Comparison of ENCODE assay signal across 8 cellular contexts in genomic region chr3:184334470-184335158, GRCh38. TPM values are rescaled to one million over a fixed set of nuclear protein-coding genes. Genes with fewer than 3 reads are reported as not detected.
DNase-seq lines count a peak whose midpoint lies in the region; ATAC-seq, FAIRE-seq and TF ChIP-seq lines count a peak whose summit lies in the region.

No MANE protein-coding gene starts in this region.

- H3K14ac ChIP-seq in IMR-90 (replicated peaks; ENCODE audit: low read depth, low read length) (no peak overlapping the region), trophoblast cell (ENCODE audit: low read length) (no peak overlapping the region)

- no peak overlapping the region for H2BK15ac ChIP-seq in IMR-90 (ENCODE audit: low read depth, low read length)

- no peak overlapping the region for H2BK20ac ChIP-seq in IMR-90 (ENCODE audit: low read depth, low read length)

- peak overlapping the region; percentile 67 for H3K4me3 Mint-ChIP-seq in activated CD4-positive, alpha-beta T cell treated with anti-CD3 and anti-CD28 coated beads, Interleukin-2, amount 10 ng/mL, durations not matched to agents 24 days and 14 days

- H3K27me3 ChIP-seq in IMR-90 (ENCODE audit: control insufficient read depth, insufficient read depth, low read length) (no peaks in the 10 kb centered on the region), endothelial cell of umbilical vein (ENCODE audit: control insufficient read depth in 2 of 2, insufficient read depth in 2 of 2, low read length in 2 of 2) (no peaks in the 10 kb centered on the region), trophoblast cell (ENCODE audit: insufficient read depth, low read length) (no peaks in the 10 kb centered on the region)

- H4K8ac ChIP-seq in IMR-90 (ENCODE audit: low read depth in 2 of 2, low read length in 2 of 2) (peak overlapping the region in 1 of 2 experiments; percentile 26; a peak in 1 of 4 replicates), trophoblast cell (ENCODE audit: low read depth, low read length) (no peak overlapping the region)

- intact Hi-C loops in IMR-90 (cut with micrococcal nuclease) (no loop called here), endothelial cell of umbilical vein (cut with micrococcal nuclease) (loop anchor here (10.0 kb wide), 1 partner anchor 1600 kb away; the partner anchor contains the start of gene TRA2B)
- intact Hi-C loops in activated CD4-positive, alpha-beta T cell treated with anti-CD3 and anti-CD28 coated beads, Interleukin-2, amount 10 ng/mL, durations not matched to agents 24 days and 14 days (cut with micrococcal nuclease), result loop anchor here (1.0 to 2.0 kb wide), 2 partner anchors 29 to 36 kb away; partner anchors contain the start of gene PSMD2

- H2BK12ac ChIP-seq in trophoblast cell (ENCODE audit: low read length), result no peak overlapping the region

- H2AK5ac ChIP-seq in IMR-90 (ENCODE audit: low read depth, low read length) (peak overlapping the region; percentile 88), trophoblast cell (ENCODE audit: low read length) (no peak overlapping the region)

- peak overlapping the region; percentile 77 for H2BK5ac ChIP-seq in IMR-90 (ENCODE audit: low read depth, low read length, poor library complexity, severe bottlenecking)
- H2BK5ac ChIP-seq in trophoblast cell (ENCODE audit: low read depth, low read length, poor library complexity), result peak overlapping the region; percentile 4

- H4K20me1 ChIP-seq in IMR-90 (ENCODE audit: insufficient read depth, low read length) (peaks cover 65% of the 10 kb centered on the region), endothelial cell of umbilical vein (replicated peaks; ENCODE audit: control insufficient read depth, extremely low read depth, insufficient read depth, low read length) (no peaks in the 10 kb centered on the region)

- H3K36me3 ChIP-seq in IMR-90 (ENCODE audit: control insufficient read depth, insufficient read depth, low read length) (peaks cover 49% of the 10 kb centered on the region), endothelial cell of umbilical vein (ENCODE audit: control insufficient read depth in 2 of 2, extremely low read depth in 1 of 2, insufficient read depth in 2 of 2, low read length in 2 of 2) (peaks cover 21 to 25% of the 10 kb centered on the region in 2 experiments), trophoblast cell (ENCODE audit: control insufficient read depth in 1 of 2, insufficient read depth in 2 of 2, low read length in 2 of 2) (peaks cover 37 to 45% of the 10 kb centered on the region in 2 experiments)

- POLR2A ChIA-PET in IMR-90 (lab: Charles Lee; ENCODE audit: unreplicated experiment), result no interaction called here
- POLR2A ChIA-PET in endothelial cell of umbilical vein (lab: Charles Lee), result no interaction called here

- H3K4me3 ChIP-seq in IMR-90 (ENCODE audit: insufficient read depth, low read depth, low read length) (no peak overlapping the region), endothelial cell of umbilical vein (replicated peaks in 1 of 3; ENCODE audit: insufficient read depth in 1 of 3, low read depth in 1 of 3, low read length in 3 of 3) (no peak overlapping the region), trophoblast cell (ENCODE audit: low read depth, low read length) (no peak overlapping the region)

- H3K9me3 ChIP-seq in IMR-90 (ENCODE audit: control insufficient read depth, insufficient read depth, low read length), result no peaks in the 10 kb centered on the region
- no peaks in the 10 kb centered on the region for H3K9me3 ChIP-seq in endothelial cell of umbilical vein (replicated peaks; ENCODE audit: control insufficient read depth, insufficient read depth, low read length)
- peaks cover 5% of the 10 kb centered on the region for H3K9me3 ChIP-seq in trophoblast cell (ENCODE audit: insufficient read depth, low read depth, low read length)

- H3K79me2 ChIP-seq in endothelial cell of umbilical vein (ENCODE audit: control insufficient read depth, insufficient read depth, low read length) (peaks cover 38% of the 10 kb centered on the region), trophoblast cell (ENCODE audit: control insufficient read depth, insufficient read depth, low read length, poor library complexity) (peaks cover 9% of the 10 kb centered on the region)

- no peak overlapping the region for H4K91ac ChIP-seq in IMR-90 (ENCODE audit: insufficient read depth, low read depth, low read length)
- H4K91ac ChIP-seq in trophoblast cell (ENCODE audit: low read depth, low read length), result no peak overlapping the region

- H2AK9ac ChIP-seq in IMR-90 (replicated peaks; ENCODE audit: low read depth, low read length, poor library complexity), result peak overlapping the region; percentile 57

- WGBS in IMR-90 (ENCODE audit: extremely low coverage in 2 of 2, insufficient read length in 1 of 2), 2 experiments, result 53% methylated on average over 2 of the region's 15 CpGs; no CpG with 5 or more reads in 1 of the 2 experiments
- WGBS in trophoblast cell (ENCODE audit: extremely low coverage, insufficient coverage, insufficient read length), result no CpG with 5 or more reads among the region's 15 CpGs

- H4K5ac ChIP-seq in IMR-90 (ENCODE audit: low read depth, low read length), result no peak overlapping the region

- peaks cover 57% of the 10 kb centered on the region for H3K4me1 Mint-ChIP-seq in activated CD4-positive, alpha-beta T cell treated with anti-CD3 and anti-CD28 coated beads, Interleukin-2, amount 10 ng/mL, durations not matched to agents 24 days and 14 days

- no peak overlapping the region for H2BK120ac ChIP-seq in IMR-90 (ENCODE audit: low read depth, low read length)
- no peak overlapping the region for H2BK120ac ChIP-seq in trophoblast cell (ENCODE audit: insufficient read depth, low read length, poor library complexity)

- no peak overlapping the region for H3K9ac ChIP-seq in IMR-90 (ENCODE audit: low read depth, low read length)
- H3K9ac ChIP-seq in endothelial cell of umbilical vein (replicated peaks; ENCODE audit: extremely low read depth, insufficient read depth, low read length), result peak overlapping the region; percentile 81
- no peak overlapping the region for H3K9ac ChIP-seq in trophoblast cell (ENCODE audit: low read length)

- no peaks in the 10 kb centered on the region for H3K9me3 Mint-ChIP-seq in activated CD4-positive, alpha-beta T cell treated with anti-CD3 and anti-CD28 coated beads, Interleukin-2, amount 10 ng/mL, durations not matched to agents 24 days and 14 days

- H3K18ac ChIP-seq in IMR-90 (ENCODE audit: low read depth, low read length) (no peak overlapping the region), trophoblast cell (ENCODE audit: low read length) (no peak overlapping the region)

- peak; percentile 95 for FAIRE-seq in endothelial cell of umbilical vein (lab: Jason Lieb, UNC)

- no peak for TF ChIP-seq CTCF in IMR-90 (conservative IDR thresholded peaks at IDR 0.05; ENCODE audit: low read depth, low read length)
- TF ChIP-seq CTCF in endothelial cell of umbilical vein (IDR thresholded peaks at IDR 0.05; ENCODE audit: extremely low read depth in 1 of 2, insufficient read depth in 1 of 2, low read depth in 1 of 2, low read length in 2 of 2), result no peak
- no peak for TF ChIP-seq CTCF in omental fat pad (IDR thresholded peaks at IDR 0.05)

- H3K27ac ChIP-seq in IMR-90 (ENCODE audit: insufficient read depth, low read length), result peak overlapping the region; percentile 41; the same call in 1 of the 2 replicates
- H3K27ac ChIP-seq in endothelial cell of umbilical vein (ENCODE audit: insufficient read depth, low read depth, low read length), result peak overlapping the region; percentile 99
- peak overlapping the region; percentile 49 for H3K27ac ChIP-seq in trophoblast cell (ENCODE audit: low read depth, low read length)

- H3K27me3 Mint-ChIP-seq in activated CD4-positive, alpha-beta T cell treated with anti-CD3 and anti-CD28 coated beads, Interleukin-2, amount 10 ng/mL, durations not matched to agents 24 days and 14 days, result no peaks in the 10 kb centered on the region

- in situ Hi-C loops in IMR-90 (cut with MboI; ENCODE audit: low sequenced_read_pairs), result no loop called here

- H4K12ac ChIP-seq in trophoblast cell (ENCODE audit: low read depth, low read length), result no peak overlapping the region

- TF ChIP-seq RAD21 in IMR-90 (IDR thresholded peaks at IDR 0.05; ENCODE audit: low read length), result no peak

- TSS peak; percentile 79 for BruUV-seq in IMR-90 (replicated peaks; lab: Mats Ljungman, UMichigan)
- TSS peak; percentile 69 for BruUV-seq in endothelial cell of umbilical vein (replicated peaks; lab: Mats Ljungman, UMichigan)

- ATAC-seq in IMR-90 (ENCODE audit: low read depth), result no peak
- ATAC-seq in omental fat pad (ENCODE audit: low FRiP score), result no peak
- no peak for ATAC-seq in HG03280 (IDR thresholded peaks at IDR 0.05; ENCODE audit: unreplicated experiment)

- H3K23ac ChIP-seq in IMR-90 (ENCODE audit: low read depth, low read length) (no peak overlapping the region), trophoblast cell (ENCODE audit: low read length) (no peak overlapping the region)

- no peak overlapping the region for H3K56ac ChIP-seq in IMR-90 (ENCODE audit: extremely low read depth, insufficient read depth, low read length)

- H3K79me1 ChIP-seq in IMR-90 (ENCODE audit: low read depth in 1 of 2, low read length in 2 of 2), result peaks cover 20 to 78% of the 10 kb centered on the region in 2 experiments
- peaks cover 20% of the 10 kb centered on the region for H3K79me1 ChIP-seq in trophoblast cell (ENCODE audit: low read length)

- H3K4ac ChIP-seq in IMR-90 (ENCODE audit: low read depth, low read length) (peak overlapping the region; percentile 28; the same call in 1 of the 2 replicates), trophoblast cell (ENCODE audit: low read depth, low read length) (no peak overlapping the region)

- peaks cover 57% of the 10 kb centered on the region for H3K36me3 Mint-ChIP-seq in activated CD4-positive, alpha-beta T cell treated with anti-CD3 and anti-CD28 coated beads, Interleukin-2, amount 10 ng/mL, durations not matched to agents 24 days and 14 days (ENCODE audit: low read depth)

- dilution Hi-C loops in IMR-90 (cut with HindIII; ENCODE audit: low sequenced_read_pairs, unreplicated experiment) (no loop called here), endothelial cell of umbilical vein (cut with MboI; ENCODE audit: extremely low pct_ligation_motif_present, low sequenced_read_pairs) (no loop called here)

- peak overlapping the region; percentile 92 for H3K27ac Mint-ChIP-seq in activated CD4-positive, alpha-beta T cell treated with anti-CD3 and anti-CD28 coated beads, Interleukin-2, amount 10 ng/mL, durations not matched to agents 24 days and 14 days

- H3K4me1 ChIP-seq in IMR-90 (ENCODE audit: control insufficient read depth, insufficient read depth, low read length), result peaks cover 39% of the 10 kb centered on the region
- peaks cover 75% of the 10 kb centered on the region for H3K4me1 ChIP-seq in endothelial cell of umbilical vein (ENCODE audit: control insufficient read depth, extremely low read depth, insufficient read depth, low read length)
- peaks cover 28 to 36% of the 10 kb centered on the region in 2 experiments for H3K4me1 ChIP-seq in trophoblast cell (ENCODE audit: control insufficient read depth in 1 of 2, insufficient read depth in 2 of 2, low read length in 2 of 2)

- DNase-seq in IMR-90 (peak; percentile 86), endothelial cell of umbilical vein (ENCODE audit: low read depth, low spot score) (peak; percentile 53), trophoblast cell (peak; percentile 83 to 90), omental fat pad (ENCODE audit: low spot score) (no peak), medulla oblongata (ENCODE audit: extremely low spot score) (no peak), DMS79 (lab: John Stamatoyannopoulos, UW) (no peak)
- peak; percentile 76 for DNase-seq in activated CD4-positive, alpha-beta T cell treated with anti-CD3 and anti-CD28 coated beads, Interleukin-2, amount 10 ng/mL, durations not matched to agents 24 days and 14 days

- no peak overlapping the region for H2AFZ ChIP-seq in IMR-90 (replicated peaks; ENCODE audit: low read length, poor library complexity)
- H2AFZ ChIP-seq in endothelial cell of umbilical vein (ENCODE audit: low read depth, low read length), result no peak overlapping the region
- no peak overlapping the region for H2AFZ ChIP-seq in trophoblast cell (ENCODE audit: insufficient read depth, low read length, poor library complexity)

- TF ChIP-seq POLR2A in IMR-90 (IDR thresholded peaks at IDR 0.05; ENCODE audit: low read depth, low read length) (no peak), endothelial cell of umbilical vein (IDR thresholded peaks at IDR 0.05; ENCODE audit: low read depth, low read length) (no peak)

- CTCF ChIA-PET in IMR-90 (lab: Yijun Ruan, JAX) (no interaction called here), endothelial cell of umbilical vein (lab: Charles Lee) (no interaction called here)

- H3K9me1 ChIP-seq in IMR-90 (ENCODE audit: insufficient read depth, low read length) (peaks cover 28% of the 10 kb centered on the region), endothelial cell of umbilical vein (replicated peaks; ENCODE audit: control insufficient read depth, extremely low read depth, insufficient read depth, low read length) (no peaks in the 10 kb centered on the region)

- no peak overlapping the region for H3K4me2 ChIP-seq in IMR-90 (ENCODE audit: low read depth, low read length)
- H3K4me2 ChIP-seq in endothelial cell of umbilical vein (ENCODE audit: insufficient read depth, low read length), result no peak overlapping the region
- no peak overlapping the region for H3K4me2 ChIP-seq in trophoblast cell (ENCODE audit: low read length)

RNA-seq across cellular contexts. Expression of gene FAM131A, which starts 2.8 kb away (rescaled TPM):
- total RNA-seq in IMR-90 (2012; rRNA removed) (9.7 and 10.8 TPM in 2 replicates), endothelial cell of umbilical vein (19.9 and 26.8 TPM in 2 replicates), omental fat pad (10 to 100 TPM; 19.1 to 30.8 (median 25.9) TPM)
- polyA plus RNA-seq in IMR-90 (2012; rRNA removed) (16.5 and 19.5 TPM in 2 replicates), endothelial cell of umbilical vein (29.9 and 34.1 TPM in 2 replicates)
- polyA plus RNA-seq in IMR-90 (2012; cell fraction: cytosol; rRNA removed), result 28.8 and 38.6 TPM in 2 replicates
- polyA plus RNA-seq in IMR-90 (2012; cell fraction: nucleus; rRNA removed; ENCODE audit: low replicate concordance), result 32.2 and 40.8 TPM in 2 replicates
- 8.6 and 8.7 TPM in 2 replicates for total RNA-seq in activated CD4-positive, alpha-beta T cell treated with anti-CD3 and anti-CD28 coated beads, Interleukin-2, amount 10 ng/mL, durations not matched to agents 24 days and 14 days
- 22.5 and 34.2 TPM in 2 replicates for polyA plus RNA-seq in endothelial cell of umbilical vein (2011; cell fraction: cytosol; rRNA removed)
- polyA plus RNA-seq in endothelial cell of umbilical vein (2011; cell fraction: nucleus; rRNA removed), result 27.8 and 36.3 TPM in 2 replicates
- 15.8 and 22.6 TPM in 2 replicates for polyA plus RNA-seq in endothelial cell of umbilical vein (2012)
- polyA minus RNA-seq in endothelial cell of umbilical vein, result 19.1 and 21.9 TPM in 2 replicates
- polyA minus RNA-seq in endothelial cell of umbilical vein (2011; cell fraction: cytosol; rRNA and poly(A)+ RNA removed), result 10.8 TPM
- 12.3 and 12.8 TPM in 2 replicates for polyA minus RNA-seq in endothelial cell of umbilical vein (2011; cell fraction: nucleus; rRNA and poly(A)+ RNA removed)
- polyA plus RNA-seq in trophoblast cell (2013), result 25.1 and 28.3 TPM in 2 replicates

RNA-seq across cellular contexts. Expression of gene EIF4G1, which starts 20.2 kb away (rescaled TPM):
- total RNA-seq in IMR-90 (2012; rRNA removed) (225 TPM in 2 replicates), endothelial cell of umbilical vein (524 and 532 TPM in 2 replicates), omental fat pad (100 to 1,000 TPM; 235 to 471 (median 268) TPM)
- polyA plus RNA-seq in IMR-90 (2012; rRNA removed) (274 and 300 TPM in 2 replicates), endothelial cell of umbilical vein (355 and 401 TPM in 2 replicates)
- polyA plus RNA-seq in IMR-90 (2012; cell fraction: cytosol; rRNA removed), result 216 and 229 TPM in 2 replicates
- 361 and 453 TPM in 2 replicates for polyA plus RNA-seq in IMR-90 (2012; cell fraction: nucleus; rRNA removed; ENCODE audit: low replicate concordance)
- 680 and 700 TPM in 2 replicates for total RNA-seq in activated CD4-positive, alpha-beta T cell treated with anti-CD3 and anti-CD28 coated beads, Interleukin-2, amount 10 ng/mL, durations not matched to agents 24 days and 14 days
- polyA plus RNA-seq in endothelial cell of umbilical vein (2011; cell fraction: cytosol; rRNA removed), result 305 and 332 TPM in 2 replicates
- 513 and 525 TPM in 2 replicates for polyA plus RNA-seq in endothelial cell of umbilical vein (2011; cell fraction: nucleus; rRNA removed)
- 236 and 329 TPM in 2 replicates for polyA plus RNA-seq in endothelial cell of umbilical vein (2012)
- 474 and 526 TPM in 2 replicates for polyA minus RNA-seq in endothelial cell of umbilical vein
- polyA minus RNA-seq in endothelial cell of umbilical vein (2011; cell fraction: cytosol; rRNA and poly(A)+ RNA removed), result 242 TPM
- polyA minus RNA-seq in endothelial cell of umbilical vein (2011; cell fraction: nucleus; rRNA and poly(A)+ RNA removed), result 207 and 228 TPM in 2 replicates
- polyA plus RNA-seq in trophoblast cell (2013), result 441 and 461 TPM in 2 replicates

RNA-seq across cellular contexts. Expression of gene CLCN2, which starts 26.8 kb away (rescaled TPM):
- total RNA-seq in IMR-90 (2012; rRNA removed) (1.9 and 2.9 TPM in 2 replicates), endothelial cell of umbilical vein (6.5 and 9.9 TPM in 2 replicates), omental fat pad (1 to 10 TPM; 2.1 to 8.4 (median 3.8) TPM)
- polyA plus RNA-seq in IMR-90 (2012; rRNA removed) (5.7 and 5.8 TPM in 2 replicates), endothelial cell of umbilical vein (3.5 and 4.9 TPM in 2 replicates)
- 2.4 and 3.5 TPM in 2 replicates for polyA plus RNA-seq in IMR-90 (2012; cell fraction: cytosol; rRNA removed)
- 20.0 and 46.7 TPM in 2 replicates for polyA plus RNA-seq in IMR-90 (2012; cell fraction: nucleus; rRNA removed; ENCODE audit: low replicate concordance)
- 8.3 and 8.4 TPM in 2 replicates for total RNA-seq in activated CD4-positive, alpha-beta T cell treated with anti-CD3 and anti-CD28 coated beads, Interleukin-2, amount 10 ng/mL, durations not matched to agents 24 days and 14 days
- 2.6 TPM in 2 replicates for polyA plus RNA-seq in endothelial cell of umbilical vein (2011; cell fraction: cytosol; rRNA removed)
- polyA plus RNA-seq in endothelial cell of umbilical vein (2011; cell fraction: nucleus; rRNA removed), result 15.3 and 20.5 TPM in 2 replicates
- polyA plus RNA-seq in endothelial cell of umbilical vein (2012), result 2.4 and 2.8 TPM in 2 replicates
- polyA minus RNA-seq in endothelial cell of umbilical vein, result 7.2 and 8.3 TPM in 2 replicates
- 5.6 TPM for polyA minus RNA-seq in endothelial cell of umbilical vein (2011; cell fraction: cytosol; rRNA and poly(A)+ RNA removed)
- polyA minus RNA-seq in endothelial cell of umbilical vein (2011; cell fraction: nucleus; rRNA and poly(A)+ RNA removed), result 10.1 and 10.5 TPM in 2 replicates
- polyA plus RNA-seq in trophoblast cell (2013), result 7.0 and 7.3 TPM in 2 replicates

RNA-seq across cellular contexts. Expression of gene POLR2H, which starts 26.9 kb away (rescaled TPM):
- 47.7 and 132 TPM in 2 replicates for total RNA-seq in IMR-90 (2012; rRNA removed)
- polyA plus RNA-seq in IMR-90 (2012; rRNA removed), result 103 and 130 TPM in 2 replicates
- 60.8 and 128 TPM in 2 replicates for polyA plus RNA-seq in IMR-90 (2012; cell fraction: cytosol; rRNA removed)
- 131 and 372 TPM in 2 replicates for polyA plus RNA-seq in IMR-90 (2012; cell fraction: nucleus; rRNA removed; ENCODE audit: low replicate concordance)
- 159 and 161 TPM in 2 replicates for total RNA-seq in activated CD4-positive, alpha-beta T cell treated with anti-CD3 and anti-CD28 coated beads, Interleukin-2, amount 10 ng/mL, durations not matched to agents 24 days and 14 days
- 80.5 and 89.0 TPM in 2 replicates for total RNA-seq in endothelial cell of umbilical vein
- polyA plus RNA-seq in endothelial cell of umbilical vein, result 169 and 276 TPM in 2 replicates
- 135 and 171 TPM in 2 replicates for polyA plus RNA-seq in endothelial cell of umbilical vein (2011; cell fraction: cytosol; rRNA removed)
- 245 and 329 TPM in 2 replicates for polyA plus RNA-seq in endothelial cell of umbilical vein (2011; cell fraction: nucleus; rRNA removed)
- 80.0 and 100 TPM in 2 replicates for polyA plus RNA-seq in endothelial cell of umbilical vein (2012)
- 64.5 and 78.7 TPM in 2 replicates for polyA minus RNA-seq in endothelial cell of umbilical vein
- 81.4 TPM for polyA minus RNA-seq in endothelial cell of umbilical vein (2011; cell fraction: cytosol; rRNA and poly(A)+ RNA removed)
- 50.5 and 52.0 TPM in 2 replicates for polyA minus RNA-seq in endothelial cell of umbilical vein (2011; cell fraction: nucleus; rRNA and poly(A)+ RNA removed)
- 85.6 and 90.5 TPM in 2 replicates for polyA plus RNA-seq in trophoblast cell (2013)
- 100 to 1,000 TPM in 1 of 4 donors, 10 to 100 TPM in 3; 63.9 to 110 (median 89.3) TPM for total RNA-seq in omental fat pad

RNA-seq across cellular contexts. Expression of gene PSMD2, which starts 35.6 kb away (rescaled TPM):
- total RNA-seq in IMR-90 (2012; rRNA removed) (697 and 872 TPM in 2 replicates), endothelial cell of umbilical vein (400 and 435 TPM in 2 replicates), omental fat pad (100 to 1,000 TPM; 160 to 319 (median 213) TPM)
- polyA plus RNA-seq in IMR-90 (2012; rRNA removed) (474 and 514 TPM in 2 replicates), endothelial cell of umbilical vein (358 and 414 TPM in 2 replicates)
- 246 and 479 TPM in 2 replicates for polyA plus RNA-seq in IMR-90 (2012; cell fraction: cytosol; rRNA removed)
- 457 and 630 TPM in 2 replicates for polyA plus RNA-seq in IMR-90 (2012; cell fraction: nucleus; rRNA removed; ENCODE audit: low replicate concordance)
- total RNA-seq in activated CD4-positive, alpha-beta T cell treated with anti-CD3 and anti-CD28 coated beads, Interleukin-2, amount 10 ng/mL, durations not matched to agents 24 days and 14 days, result 280 and 283 TPM in 2 replicates
- polyA plus RNA-seq in endothelial cell of umbilical vein (2011; cell fraction: cytosol; rRNA removed), result 266 and 278 TPM in 2 replicates
- polyA plus RNA-seq in endothelial cell of umbilical vein (2011; cell fraction: nucleus; rRNA removed), result 416 and 477 TPM in 2 replicates
- polyA plus RNA-seq in endothelial cell of umbilical vein (2012), result 316 and 537 TPM in 2 replicates
- polyA minus RNA-seq in endothelial cell of umbilical vein, result 564 and 571 TPM in 2 replicates
- polyA minus RNA-seq in endothelial cell of umbilical vein (2011; cell fraction: cytosol; rRNA and poly(A)+ RNA removed), result 395 TPM
- polyA minus RNA-seq in endothelial cell of umbilical vein (2011; cell fraction: nucleus; rRNA and poly(A)+ RNA removed), result 166 and 239 TPM in 2 replicates
- 221 and 224 TPM in 2 replicates for polyA plus RNA-seq in trophoblast cell (2013)

Comparison
In these comparisons a context has a peak if more than half of its experiments do, and no peak if none do; other contexts are left out.
1. DNase-seq: peak in IMR-90 (single experiment), activated CD4-positive, alpha-beta T cell treated with anti-CD3 and anti-CD28 coated beads, Interleukin-2, amount 10 ng/mL, durations not matched to agents 24 days and 14 days (single experiment), endothelial cell of umbilical vein (single experiment) and trophoblast cell (2 of 2); none in omental fat pad (single experiment), medulla oblongata (single experiment) and DMS79 (single experiment).
2. H3K27ac ChIP-seq: peak in every context shown above with its lines; median percentile 99 in endothelial cell of umbilical vein; 49 in trophoblast cell; 41 in IMR-90.